In the genomic region with DNA sequence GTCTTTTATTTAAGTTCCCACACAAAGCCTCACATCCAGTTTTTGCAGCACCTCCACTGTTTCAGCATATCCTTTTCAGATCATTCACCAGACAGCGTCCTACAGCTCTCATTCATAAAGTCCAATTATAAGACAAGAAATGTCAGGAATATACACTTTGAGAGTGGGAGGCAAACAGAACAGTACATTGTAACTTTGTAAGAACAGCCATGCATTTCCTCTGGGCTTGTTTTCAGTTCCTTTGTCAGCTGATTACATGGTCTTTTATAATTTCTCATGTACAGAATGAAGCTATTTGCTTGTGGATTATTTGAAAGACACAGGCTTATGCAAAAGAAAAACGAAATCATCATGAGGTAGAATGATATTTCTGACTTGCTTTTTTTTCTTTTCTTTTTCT, we compare ENCODE assay signal across 1 cellular context.
TF ChIP-seq lines count a peak whose summit lies in the region.

No MANE protein-coding gene starts in this region.

TF ChIP-seq in H1, 55 proteins besides CTCF, POLR2A, EP300 and RAD21:
- TF ChIP-seq CBX8 (IDR thresholded peaks at IDR 0.05; ENCODE audit: borderline replicate concordance, low read depth, low read length), result no peak
- TF ChIP-seq SP2 (IDR thresholded peaks at IDR 0.05; ENCODE audit: low read length), result no peak
- TF ChIP-seq, protein P1, sequence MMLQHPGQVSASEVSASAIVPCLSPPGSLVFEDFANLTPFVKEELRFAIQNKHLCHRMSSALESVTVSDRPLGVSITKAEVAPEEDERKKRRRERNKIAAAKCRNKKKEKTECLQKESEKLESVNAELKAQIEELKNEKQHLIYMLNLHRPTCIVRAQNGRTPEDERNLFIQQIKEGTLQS (IDR thresholded peaks at IDR 0.05; ENCODE audit: insufficient read depth, low read depth, low read length), result no peak
- no peak for TF ChIP-seq RBBP5 (IDR thresholded peaks at IDR 0.05; ENCODE audit: borderline replicate concordance, low read depth, low read length)
- no peak for TF ChIP-seq SRF (IDR thresholded peaks at IDR 0.05; ENCODE audit: low read depth, low read length)
- TF ChIP-seq SP4 (IDR thresholded peaks at IDR 0.05; ENCODE audit: low read length), result no peak
- no peak for TF ChIP-seq POLR2AphosphoS5 (IDR thresholded peaks at IDR 0.05; ENCODE audit: low read depth, low read length)
- no peak for TF ChIP-seq BRCA1 (IDR thresholded peaks at IDR 0.05; ENCODE audit: low read depth, low read length)
TF ChIP-seq in H1: peak in this region for 0.
